1 cellular context compared by ENCODE assay signal in the genomic region with DNA sequence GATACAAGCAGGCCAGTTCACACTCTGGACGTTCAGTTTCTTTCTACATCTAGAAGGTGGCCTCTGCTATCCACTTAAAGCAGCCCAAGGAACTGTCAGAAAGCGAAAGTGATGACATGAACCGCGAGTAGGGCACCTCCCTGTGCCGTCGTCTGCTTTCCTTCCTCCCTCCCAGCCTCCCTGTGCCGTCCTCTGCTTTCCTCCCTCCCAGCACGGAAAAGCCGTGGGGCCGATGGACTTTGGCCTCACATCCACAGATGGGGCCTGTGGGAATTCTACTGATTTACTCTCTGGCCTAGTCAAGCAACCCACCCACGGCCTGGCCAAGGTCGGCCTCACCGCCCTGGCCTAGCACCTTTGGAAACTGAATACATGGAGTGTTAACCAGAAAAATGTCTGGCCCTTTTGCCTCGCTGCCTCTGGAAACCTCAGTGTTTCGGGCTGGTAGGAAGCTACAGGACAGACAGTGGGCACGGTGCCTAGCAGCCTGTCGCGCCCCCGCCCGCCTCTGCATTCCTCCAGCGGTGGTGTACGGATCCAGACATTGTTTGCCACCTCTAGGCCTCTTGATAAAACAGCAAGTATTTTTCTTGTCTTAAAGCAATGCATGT.
TF ChIP-seq lines count a peak whose summit lies in the region.

No MANE protein-coding gene starts in this region.

TF ChIP-seq in HepG2, 621 proteins besides CTCF, POLR2A, EP300 and RAD21 (continued from another document and continues in another):
- TF ChIP-seq AHDC1 (CRISPR knock-in tag; IDR thresholded peaks at IDR 0.05; ENCODE audit: borderline replicate concordance) (0 out of 2 replicates have a peak, but pooled peaks have one; percentile 56), JARID2 (CRISPR knock-in tag; IDR thresholded peaks at IDR 0.05; ENCODE audit: insufficient replicate concordance) (no peak), EHMT2 (IDR thresholded peaks at IDR 0.05; ENCODE audit: borderline replicate concordance, low read depth, low read length) (no peak), HMG20A (CRISPR knock-in tag; IDR thresholded peaks at IDR 0.05; ENCODE audit: borderline replicate concordance) (peak; percentile 65; the same call in 1 of the 2 replicates), SMAD3 (CRISPR knock-in tag; IDR thresholded peaks at IDR 0.05) (peak; percentile 67; the same call in 1 of the 2 replicates), ASH2L (IDR thresholded peaks at IDR 0.05; ENCODE audit: insufficient read length, low read depth, low read length) (peak; percentile 92), ZNF160 (CRISPR knock-in tag; IDR thresholded peaks at IDR 0.05) (no peak), KMT2A (CRISPR knock-in tag; IDR thresholded peaks at IDR 0.05) (peak; percentile 82; the same call in 1 of the 2 replicates), HNF1A (IDR thresholded peaks at IDR 0.05; ENCODE audit: low read depth) (no peak), HNF1A (CRISPR knock-in tag; IDR thresholded peaks at IDR 0.05; ENCODE audit: borderline replicate concordance) (peak; percentile 34; the same call in 1 of the 2 replicates), ETV6 (CRISPR knock-in tag; conservative IDR thresholded peaks at IDR 0.05) (peak; percentile 60; the same call in 1 of the 2 replicates), TEAD2 (CRISPR knock-in tag; IDR thresholded peaks at IDR 0.05) (no peak), MYPOP (CRISPR knock-in tag; IDR thresholded peaks at IDR 0.05) (0 out of 2 replicates have a peak, but pooled peaks have one; percentile 40), ZNF350 (CRISPR knock-in tag; IDR thresholded peaks at IDR 0.05; ENCODE audit: borderline replicate concordance, low read depth) (peak; percentile 84; the same call in 1 of the 2 replicates), ZNF670 (CRISPR knock-in tag; IDR thresholded peaks at IDR 0.05; ENCODE audit: borderline replicate concordance) (no peak; the same call in 1 of the 2 replicates), ZBED4 (CRISPR knock-in tag; IDR thresholded peaks at IDR 0.05; ENCODE audit: borderline replicate concordance) (0 out of 2 replicates have a peak, but pooled peaks have one; percentile 47), TBX2 (CRISPR knock-in tag; IDR thresholded peaks at IDR 0.05; ENCODE audit: borderline replicate concordance) (peak; percentile 83), TMF1 (CRISPR knock-in tag; IDR thresholded peaks at IDR 0.05; ENCODE audit: low read depth) (peak; percentile 38; the same call in 1 of the 2 replicates), YY1 (IDR thresholded peaks at IDR 0.05; ENCODE audit: insufficient read depth, insufficient replicate concordance, low read depth, low read length) (peak; percentile 39), RARA (CRISPR knock-in tag; IDR thresholded peaks at IDR 0.05) (peak; percentile 49; the same call in 1 of the 2 replicates), FOXM1 (CRISPR knock-in tag; IDR thresholded peaks at IDR 0.05) (no peak), HMGXB3 (CRISPR knock-in tag; IDR thresholded peaks at IDR 0.05; ENCODE audit: borderline replicate concordance) (no peak), ZNF883 (CRISPR knock-in tag; IDR thresholded peaks at IDR 0.05; ENCODE audit: not compliant biosample characterization) (peak; percentile 35), ARID3A (IDR thresholded peaks at IDR 0.05; ENCODE audit: low read depth, low read length) (0 out of 2 replicates have a peak, but pooled peaks have one; percentile 29), POLR2G (IDR thresholded peaks at IDR 0.05; ENCODE audit: low read depth, low read length) (peak; percentile 78)
- TF ChIP-seq, protein P1, sequence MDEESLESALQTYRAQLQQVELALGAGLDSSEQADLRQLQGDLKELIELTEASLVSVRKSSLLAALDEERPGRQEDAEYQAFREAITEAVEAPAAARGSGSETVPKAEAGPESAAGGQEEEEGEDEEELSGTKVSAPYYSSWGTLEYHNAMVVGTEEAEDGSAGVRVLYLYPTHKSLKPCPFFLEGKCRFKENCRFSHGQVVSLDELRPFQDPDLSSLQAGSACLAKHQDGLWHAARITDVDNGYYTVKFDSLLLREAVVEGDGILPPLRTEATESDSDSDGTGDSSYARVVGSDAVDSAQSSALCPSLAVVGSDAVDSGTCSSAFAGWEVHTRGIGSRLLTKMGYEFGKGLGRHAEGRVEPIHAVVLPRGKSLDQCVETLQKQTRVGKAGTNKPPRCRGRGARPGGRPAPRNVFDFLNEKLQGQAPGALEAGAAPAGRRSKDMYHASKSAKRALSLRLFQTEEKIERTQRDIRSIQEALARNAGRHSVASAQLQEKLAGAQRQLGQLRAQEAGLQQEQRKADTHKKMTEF (CRISPR knock-in tag; IDR thresholded peaks at IDR 0.05), result peak; percentile 76; the same call in 1 of the 2 replicates
